In genomic region chr3:39088889-39089288, GRCh38 we compare ENCODE assay signal across 17 cellular contexts. TPM values are rescaled to one million over a fixed set of nuclear protein-coding genes. Genes with fewer than 3 reads are reported as not detected.
DNase-seq lines count a peak whose midpoint lies in the region; ATAC-seq and TF ChIP-seq lines count a peak whose summit lies in the region.
"Had no signal": no experiment of that assay in that cellular context is flagged by ENCODE, and none has a peak within 500 bp of the region (broad histone marks: within the 10 kb centered on the region; RNA-seq: fewer than 3 reads in every experiment).

No MANE protein-coding gene starts in this region.

- H2AK5ac ChIP-seq in mesenchymal stem cell (ENCODE audit: low read length, severe bottlenecking): no peak overlapping the region

- DNase-seq in GM23248 (peak; percentile 14), SJCRH30 (peak; percentile 61 to 79), dermis blood vessel endothelial cell (peak; percentile 28), mesenchymal stem cell (peak; percentile 48), occipital lobe (lab: John Stamatoyannopoulos, UW) (no peak), SHP77 treated with DMSO at 0.1 percent for 48 hours (lab: John Stamatoyannopoulos, UW) (no peak), Calu3 (no peak)
- DNase-seq: CD8-positive, alpha-beta T cell; NCI-H1436 treated with DMSO at 0.1 percent for 48 hours; NCI-H2107; NCI-H345; NCI-H526 treated with DMSO at 0.1 percent for 48 hours; RPMI8226 had no signal

- H3F3A ChIP-seq in GM23248 (ENCODE audit: insufficient read depth): no peaks in the 10 kb centered on the region

- CTCF ChIA-PET in Calu3 (lab: Charles Lee): no interaction called here

- H3K27ac Mint-ChIP-seq in Calu3 (ENCODE audit: unreplicated experiment): no peak overlapping the region
- H3K27ac Mint-ChIP-seq: CD8-positive, alpha-beta T cell had no signal

- no peak overlapping the region for H2BK5ac ChIP-seq in mesenchymal stem cell (ENCODE audit: low read depth, low read length, poor library complexity, severe bottlenecking)

- H3K27ac ChIP-seq in GM23248 (no peak overlapping the region), SJCRH30 (peak overlapping the region; percentile 47), mesenchymal stem cell (ENCODE audit: low read length, poor library complexity, severe bottlenecking) (no peak overlapping the region)

- no peak overlapping the region for H3K23ac ChIP-seq in mesenchymal stem cell (ENCODE audit: low read length in 2 of 2)

- H4K20me1 ChIP-seq in GM23248 (ENCODE audit: insufficient read depth): no peaks in the 10 kb centered on the region

- H3K4ac ChIP-seq in mesenchymal stem cell (ENCODE audit: low read depth in 1 of 2, low read length in 2 of 2): no peak overlapping the region

- H3K9me3 ChIP-seq in GM23248 (ENCODE audit: low read depth) (no peaks in the 10 kb centered on the region), SJCRH30 (replicated peaks) (no peaks in the 10 kb centered on the region), mesenchymal stem cell (ENCODE audit: control insufficient read depth, low read length) (no peaks in the 10 kb centered on the region)

- no peaks in the 10 kb centered on the region for H3K79me2 ChIP-seq in GM23248 (ENCODE audit: insufficient read depth)

- WGBS in GM23248 (ENCODE audit: low coverage in 1 of 2, low lambda C conversion rate in 2 of 2, missing lambda C conversion rate in 2 of 2), 2 experiments: 76 to 83% methylated on average over 3 of the region's 3 CpGs
- 40% methylated on average over 3 of the region's 3 CpGs for WGBS in mesenchymal stem cell

- no peak overlapping the region for H3K18ac ChIP-seq in mesenchymal stem cell (ENCODE audit: low read depth in 1 of 2, low read length in 2 of 2)

- no peak overlapping the region for H2BK12ac ChIP-seq in mesenchymal stem cell (ENCODE audit: low read length in 2 of 2)

- H3K4me2 ChIP-seq in GM23248 (ENCODE audit: unreplicated experiment) (no peak overlapping the region), mesenchymal stem cell (ENCODE audit: low read length, poor library complexity, severe bottlenecking) (no peak overlapping the region)

- in situ Hi-C loops in GM23248 (cut with MboI): no loop called here

- no peaks in the 10 kb centered on the region for H3K4me1 ChIP-seq in GM23248 (ENCODE audit: insufficient read depth)
- H3K4me1 ChIP-seq in SJCRH30: peaks cover 32% of the 10 kb centered on the region
- H3K4me1 ChIP-seq in mesenchymal stem cell (ENCODE audit: control insufficient read depth, insufficient read depth, low read depth, low read length): peaks cover 3% of the 10 kb centered on the region

- peaks cover 1% of the 10 kb centered on the region for H3K79me1 ChIP-seq in mesenchymal stem cell (replicated peaks; ENCODE audit: low read length, poor library complexity, severe bottlenecking)

- H2BK15ac ChIP-seq in mesenchymal stem cell (ENCODE audit: low read depth, poor library complexity, severe bottlenecking): no peak overlapping the region

- H3K4me3 ChIP-seq in GM23248: no peak overlapping the region
- H3K4me3 ChIP-seq in SJCRH30: no peak overlapping the region
- no peak overlapping the region for H3K4me3 ChIP-seq in mesenchymal stem cell (ENCODE audit: insufficient read depth in 1 of 2, low read depth in 1 of 2, low read length in 2 of 2)

- no TSS peak for BruUV-seq in Calu3 (replicated peaks; lab: Mats Ljungman, UMichigan)

- H3K36me3 ChIP-seq in GM23248 (ENCODE audit: low read depth): peaks cover 39% of the 10 kb centered on the region
- peaks cover 8% of the 10 kb centered on the region; the same call in 1 of the 2 replicates for H3K36me3 ChIP-seq in SJCRH30
- peaks cover 26 to 92% of the 10 kb centered on the region in 2 experiments for H3K36me3 ChIP-seq in mesenchymal stem cell (ENCODE audit: control insufficient read depth in 1 of 2, insufficient read depth in 2 of 2, low read depth in 1 of 2, low read length in 2 of 2)

- no peaks in the 10 kb centered on the region for H3K27me3 Mint-ChIP-seq in Calu3 (ENCODE audit: unreplicated experiment)

- no peaks in the 10 kb centered on the region for H3K4me1 Mint-ChIP-seq in Calu3 (ENCODE audit: low read depth, unreplicated experiment)

- H2BK120ac ChIP-seq in mesenchymal stem cell (ENCODE audit: low read depth, low read length): no peak overlapping the region

- ATAC-seq in GM21360 (IDR thresholded peaks at IDR 0.05; ENCODE audit: unreplicated experiment): no peak
- ATAC-seq: CD8-positive, alpha-beta T cell; HCT116 had no signal

- H3K9ac ChIP-seq in GM23248 (no peak overlapping the region), mesenchymal stem cell (ENCODE audit: low read length) (no peak overlapping the region)

- H3K36me3 Mint-ChIP-seq in Calu3 (ENCODE audit: insufficient read depth, unreplicated experiment): no peaks in the 10 kb centered on the region

- H3K27me3 ChIP-seq in GM23248 (replicated peaks; ENCODE audit: insufficient read depth) (no peaks in the 10 kb centered on the region), SJCRH30 (no peaks in the 10 kb centered on the region), mesenchymal stem cell (ENCODE audit: control insufficient read depth in 1 of 2, insufficient read depth in 1 of 2, low read length in 2 of 2) (no peaks in the 10 kb centered on the region)

- no peak overlapping the region for H2AFZ ChIP-seq in GM23248
- no peak overlapping the region for H2AFZ ChIP-seq in mesenchymal stem cell (ENCODE audit: low read depth, low read length)

- no peak overlapping the region for H4K91ac ChIP-seq in mesenchymal stem cell (ENCODE audit: low read length)

- no peak for TF ChIP-seq CTCF in Calu3 (IDR thresholded peaks at IDR 0.05; ENCODE audit: unreplicated experiment)

- intact Hi-C loops in Calu3 (cut with micrococcal nuclease; ENCODE audit: unreplicated experiment): no loop called here

- no peak overlapping the region for H3K14ac ChIP-seq in mesenchymal stem cell (ENCODE audit: low read length in 2 of 2)

- no peaks in the 10 kb centered on the region for H3K9me2 ChIP-seq in GM23248 (ENCODE audit: insufficient read depth)

- H4K8ac ChIP-seq in mesenchymal stem cell (ENCODE audit: low read length): no peak overlapping the region

- H3K9me3 Mint-ChIP-seq in Calu3 (ENCODE audit: low read depth, unreplicated experiment): no peaks in the 10 kb centered on the region
- H3K9me3 Mint-ChIP-seq: CD8-positive, alpha-beta T cell had no signal

- H3K4me3 Mint-ChIP-seq in Calu3 (ENCODE audit: low read depth, unreplicated experiment): no peak overlapping the region
- H3K4me3 Mint-ChIP-seq: CD8-positive, alpha-beta T cell had no signal

RNA-seq across cellular contexts. Expression of gene GORASP1, which starts 18.5 kb away (rescaled TPM):
- total RNA-seq in GM23248 (2014; rRNA removed; shearing (Covaris generic)): 63.8 and 184 TPM in 2 replicates
- polyA plus RNA-seq in GM23248 (2016; fragmentation: Nextera tagmentation; extraction: Ambion mirVana): 32.7 and 33.1 TPM in 2 replicates
- total RNA-seq in SJCRH30 (2014; rRNA removed; shearing (Covaris generic)): 21.0 and 23.1 TPM in 2 replicates
- 36.4 and 41.2 TPM in 2 replicates for total RNA-seq in dermis blood vessel endothelial cell
- 26.3 TPM for polyA plus RNA-seq in mesenchymal stem cell (2013, experiment 1 of 2)
- polyA plus RNA-seq in mesenchymal stem cell (2013, experiment 2 of 2): 24.9 TPM
- 28.7 TPM for total RNA-seq in occipital lobe
- total RNA-seq in Calu3 (2022): 54.8 and 58.6 TPM in 2 replicates

RNA-seq across cellular contexts. Expression of gene TTC21A, which starts 18.6 kb away (rescaled TPM):
- total RNA-seq in GM23248 (2014; rRNA removed; shearing (Covaris generic)): 0.25 and 1.2 TPM in 2 replicates
- polyA plus RNA-seq in GM23248 (2016; fragmentation: Nextera tagmentation; extraction: Ambion mirVana): 0.76 and 0.94 TPM in 2 replicates
- 0.36 and 0.56 TPM in 2 replicates for total RNA-seq in SJCRH30 (2014; rRNA removed; shearing (Covaris generic))
- total RNA-seq in dermis blood vessel endothelial cell (1.5 and 1.9 TPM in 2 replicates), occipital lobe (2.5 TPM), Calu3 (2022) (8.1 and 9.1 TPM in 2 replicates)
- polyA plus RNA-seq in mesenchymal stem cell (2013, experiment 1 of 2): 3.1 TPM
- polyA plus RNA-seq in mesenchymal stem cell (2013, experiment 2 of 2): 2.8 TPM

RNA-seq across cellular contexts. Expression of gene WDR48, which starts 37.1 kb away (rescaled TPM):
- total RNA-seq in GM23248 (2014; rRNA removed; shearing (Covaris generic)): 25.7 and 30.5 TPM in 2 replicates
- 28.9 and 29.7 TPM in 2 replicates for polyA plus RNA-seq in GM23248 (2016; fragmentation: Nextera tagmentation; extraction: Ambion mirVana)
- total RNA-seq in SJCRH30 (2014; rRNA removed; shearing (Covaris generic)): 22.2 and 22.3 TPM in 2 replicates
- total RNA-seq in dermis blood vessel endothelial cell (52.3 and 57.3 TPM in 2 replicates), occipital lobe (118 TPM), Calu3 (2022) (30.7 and 34.1 TPM in 2 replicates)
- polyA plus RNA-seq in mesenchymal stem cell (2013, experiment 1 of 2): 18.1 TPM
- 19.9 TPM for polyA plus RNA-seq in mesenchymal stem cell (2013, experiment 2 of 2)

RNA-seq across cellular contexts. Expression of gene SCN11A, which starts 37.1 kb away (rescaled TPM):
- not detected in 2 replicates for total RNA-seq in GM23248 (2014; rRNA removed; shearing (Covaris generic))
- not detected in 2 replicates for polyA plus RNA-seq in GM23248 (2016; fragmentation: Nextera tagmentation; extraction: Ambion mirVana)
- total RNA-seq in SJCRH30 (2014; rRNA removed; shearing (Covaris generic)): 0.02 TPM in 1 of 2 replicates, not detected in the other
- total RNA-seq in dermis blood vessel endothelial cell: under 0.01 TPM in 1 of 2 replicates, not detected in the other
- 0.01 TPM for polyA plus RNA-seq in mesenchymal stem cell (2013, experiment 1 of 2)
- polyA plus RNA-seq in mesenchymal stem cell (2013, experiment 2 of 2): 0.01 TPM
- total RNA-seq in occipital lobe: 0.31 TPM
- total RNA-seq in Calu3 (2022): 0.09 TPM in 1 of 2 replicates, not detected in the other
- total RNA-seq: Daoy, SK-MEL-5 had no signal

Comparison
In these comparisons a context has a peak if more than half of its experiments do, and no peak if none do; other contexts are left out.
1. DNase-seq: peak in GM23248 (single experiment), SJCRH30 (2 of 2), dermis blood vessel endothelial cell (single experiment) and mesenchymal stem cell (single experiment); none in occipital lobe (single experiment), SHP77 treated with DMSO at 0.1 percent for 48 hours (single experiment) and Calu3 (single experiment).